Comparison of ENCODE assay signal across 8 cellular contexts in the genomic region with DNA sequence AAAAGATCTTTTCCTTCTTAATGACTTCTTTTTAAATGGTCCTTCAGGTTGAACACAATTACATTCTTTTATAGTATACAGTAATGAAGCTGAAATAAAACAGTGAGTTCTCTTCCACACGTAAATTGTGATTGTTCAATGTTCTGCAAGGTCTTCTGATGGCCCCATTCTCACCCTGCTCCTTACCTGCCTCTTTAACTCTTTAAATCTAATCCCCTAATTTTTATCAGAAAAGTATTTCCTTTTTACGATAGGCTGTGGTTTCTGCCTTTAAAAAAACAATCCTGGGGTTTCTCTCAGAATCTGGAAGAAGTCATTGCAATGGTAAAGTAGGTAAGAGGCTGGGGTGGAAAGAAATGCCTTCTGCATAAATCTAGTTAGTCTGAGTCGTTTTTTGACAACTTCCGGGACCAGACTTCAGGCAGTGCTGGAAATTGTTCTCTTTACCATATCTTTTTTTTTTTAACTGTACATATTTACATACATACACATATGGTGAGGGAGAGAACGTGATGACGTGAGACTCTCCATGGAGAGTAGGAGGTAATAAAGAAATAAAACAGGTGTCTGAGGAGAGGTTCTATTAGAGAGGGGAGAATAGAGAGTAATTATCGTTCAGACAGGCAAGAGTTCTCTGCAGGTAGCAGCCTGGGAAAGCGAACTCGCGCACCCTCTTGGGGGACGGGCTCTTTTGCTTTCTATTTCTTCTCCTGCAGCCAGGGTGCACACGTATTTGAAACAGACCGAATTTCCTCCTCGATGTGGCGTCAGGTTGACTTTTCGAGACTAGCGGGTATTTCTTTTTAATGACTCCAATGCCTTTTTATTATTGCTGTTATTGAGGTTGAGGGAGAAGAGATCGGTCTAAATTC. TPM values are rescaled to one million over a fixed set of nuclear protein-coding genes. Genes with fewer than 3 reads are reported as not detected.
DNase-seq lines count a peak whose midpoint lies in the region; TF ChIP-seq lines count a peak whose summit lies in the region.

A gene (plus strand): TSS at position 730 of the 872 bp plus-strand sequence. CDS start 467 bp downstream, outside the sequence.

- H3K79me2 ChIP-seq in SU-DHL-6 (ENCODE audit: insufficient read depth, low read length): no peaks in the 10 kb centered on the region

- H3K4me3 ChIP-seq in SU-DHL-6 (ENCODE audit: insufficient read depth, low read length, poor library complexity, severe bottlenecking) (peak within 1 kb of the TSS; percentile 77), adrenal gland (peak within 1 kb of the TSS; percentile 1 to 73 (median 24)), iPS-18c (ENCODE audit: insufficient read depth, low read depth, low read length) (peak within 1 kb of the TSS; percentile 63)

- peak within 1 kb of the TSS; percentile 60 for H3K9ac ChIP-seq in SU-DHL-6 (ENCODE audit: low read length)

- DNase-seq in D341Med (ENCODE audit: low spot score) (peak; percentile 43), GM20000 (ENCODE audit: low spot score) (peak; percentile 84), HT1080 (ENCODE audit: low read depth) (peak; percentile 42), adrenal gland (peak; percentile 14 to 75 (median 32)), GF-D8 (lab: John Stamatoyannopoulos, UW) (no peak)
- peak; percentile 44 to 47 for DNase-seq in stimulated activated CD4-positive, alpha-beta T cell treated with anti-CD3 and anti-CD28 coated beads, Interleukin-12 subunit alpha, Interleukin-12 subunit beta, amount 100 ng/mL, for 24 hours (ENCODE audit: low read depth in 2 of 2)

- H3K36me3 ChIP-seq in SU-DHL-6 (ENCODE audit: low read length) (no peaks in the 10 kb centered on the region), adrenal gland (replicated peaks in 1 of 2) (no peaks in the 10 kb centered on the region)

- no peak for TF ChIP-seq POLR2A in adrenal gland (IDR thresholded peaks at IDR 0.05)

- H3K9me3 ChIP-seq in SU-DHL-6 (ENCODE audit: insufficient read depth, low read length) (no peaks in the 10 kb centered on the region), adrenal gland (replicated peaks in 1 of 3) (no peaks in the 10 kb centered on the region), iPS-18c (ENCODE audit: control insufficient read depth, insufficient read depth, low read length) (no peaks in the 10 kb centered on the region)

- no peaks in the 10 kb centered on the region for H4K20me1 ChIP-seq in SU-DHL-6 (ENCODE audit: low read depth, low read length)

- H3K4me2 ChIP-seq in SU-DHL-6 (ENCODE audit: low read depth, low read length, poor library complexity, severe bottlenecking): peak within 1 kb of the TSS; percentile 93

- no peak for TF ChIP-seq CTCF in GM20000 (IDR thresholded peaks at IDR 0.05; ENCODE audit: extremely low read depth, missing control alignments)
- no peak for TF ChIP-seq CTCF in SU-DHL-6 (IDR thresholded peaks at IDR 0.05; ENCODE audit: insufficient read depth, low read length, poor library complexity, severe bottlenecking)
- peak in 2 of 6 experiments; percentile 9 to 20 for TF ChIP-seq CTCF in adrenal gland (IDR thresholded peaks at IDR 0.05)

- H2AFZ ChIP-seq in SU-DHL-6 (ENCODE audit: low read depth, low read length, severe bottlenecking): peak within 1 kb of the TSS; percentile 99

- H3K4me1 ChIP-seq in adrenal gland (replicated peaks in 1 of 2): peaks cover 5 to 12% of the 10 kb centered on the region in 2 donors

- H3K9me2 ChIP-seq in SU-DHL-6 (replicated peaks; ENCODE audit: insufficient read depth, low read length): no peaks in the 10 kb centered on the region

- H3F3A ChIP-seq in SU-DHL-6 (ENCODE audit: insufficient read depth): no peaks in the 10 kb centered on the region

- 7 to 10% (median 8%) methylated on average over 18 of the region's 18 CpGs for WGBS in adrenal gland, 4 donors

- H3K27me3 ChIP-seq in SU-DHL-6 (ENCODE audit: low read length): no peaks in the 10 kb centered on the region
- no peaks in the 10 kb centered on the region for H3K27me3 ChIP-seq in adrenal gland

- intact Hi-C loops in adrenal gland (cut with DNase I): no loop called here

- H3K27ac ChIP-seq in SU-DHL-6 (ENCODE audit: low read depth, low read length): peak within 1 kb of the TSS; percentile 22
- peak within 1 kb of the TSS in 2 of 5 donors; percentile 31 to 66 for H3K27ac ChIP-seq in adrenal gland

RNA-seq across cellular contexts. Expression of the gene that starts here (rescaled TPM):
- total RNA-seq in HT1080 (2014; rRNA removed; shearing (Covaris generic)): 0.02 and 0.07 TPM in 2 replicates
- polyA plus RNA-seq in HT1080 (2015; cell fraction: cytosol; rRNA removed): 0.03 and 0.06 TPM in 2 replicates
- 0.07 TPM in 1 of 2 replicates, not detected in the other for polyA plus RNA-seq in HT1080 (2015; cell fraction: nucleus; rRNA removed)
- 1 to 10 TPM in 6 of 8 donors, under 1 TPM in 2; 0.18 to 3.1 (median 1.8) TPM for total RNA-seq in adrenal gland
- 1 to 10 TPM; 1.6 to 3.6 (median 3.3) TPM for polyA plus RNA-seq in adrenal gland

Comparison
In these comparisons a context has a peak if more than half of its experiments do, and no peak if none do; other contexts are left out.
1. Peak in DNase-seq in HT1080; RNA of the gene not detected or under 1 TPM.
2. H3K4me3 ChIP-seq: peak in every context shown above with its lines; median percentile 77 in SU-DHL-6; 63 in iPS-18c; 24 in adrenal gland.